Comparison of ENCODE assay signal across 8 cellular contexts in genomic region chr15:39786444-39787056, GRCh38. TPM values are rescaled to one million over a fixed set of nuclear protein-coding genes. Genes with fewer than 3 reads are reported as not detected.
DNase-seq lines count a peak whose midpoint lies in the region; ATAC-seq, FAIRE-seq and TF ChIP-seq lines count a peak whose summit lies in the region.

No MANE protein-coding gene starts in this region.

- ATAC-seq in CD4-positive, CD25-positive, alpha-beta regulatory T cell (ENCODE audit: low read depth in 2 of 2), result no peak
- no peak for ATAC-seq in HG02852 (IDR thresholded peaks at IDR 0.05; ENCODE audit: unreplicated experiment)

- no peaks in the 10 kb centered on the region for H3K9me3 Mint-ChIP-seq in CD4-positive, CD25-positive, alpha-beta regulatory T cell
- H3K9me3 Mint-ChIP-seq in astrocyte (ENCODE audit: unreplicated experiment), result no peaks in the 10 kb centered on the region

- no peaks in the 10 kb centered on the region for H3K27me3 ChIP-seq in CD4-positive, CD25-positive, alpha-beta regulatory T cell (ENCODE audit: control insufficient read depth, insufficient read depth, low read length)
- no peaks in the 10 kb centered on the region for H3K27me3 ChIP-seq in astrocyte (ENCODE audit: insufficient read depth, low read length)
- no peaks in the 10 kb centered on the region for H3K27me3 ChIP-seq in kidney epithelial cell (ENCODE audit: control insufficient read depth, insufficient read depth, low read length)

- H3K9ac ChIP-seq in astrocyte (ENCODE audit: low read length), result peak overlapping the region; percentile 8

- H3K4me3 Mint-ChIP-seq in CD4-positive, CD25-positive, alpha-beta regulatory T cell, result peak overlapping the region in 2 of 4 donors; percentile 40 to 67
- no peak overlapping the region for H3K4me3 Mint-ChIP-seq in astrocyte (ENCODE audit: unreplicated experiment)

- H3K4me3 ChIP-seq in CD4-positive, CD25-positive, alpha-beta regulatory T cell (ENCODE audit: low read depth, low read length), result no peak overlapping the region
- H3K4me3 ChIP-seq in astrocyte (ENCODE audit: insufficient read depth, low read depth, low read length) (no peak overlapping the region), kidney epithelial cell (ENCODE audit: low read depth, low read length) (no peak overlapping the region)

- peak in 2 of 3 donors; percentile 50 to 66 for DNase-seq in CD4-positive, CD25-positive, alpha-beta regulatory T cell
- no peak for DNase-seq in H54 (ENCODE audit: insufficient read length, low spot score)
- DNase-seq in NCI-H2227 treated with DMSO at 0.1 percent for 48 hours (lab: John Stamatoyannopoulos, UW), result peak; percentile 52
- peak; percentile 38 for DNase-seq in astrocyte (ENCODE audit: low read depth)
- no peak for DNase-seq in kidney epithelial cell (ENCODE audit: low read depth)
- DNase-seq in islet precursor cell, result no peak
- DNase-seq in activated gamma-delta T cell treated with Interleukin-2 at 50 U/mL for 16 hours, result no peak

- no peak overlapping the region for H2AFZ ChIP-seq in astrocyte (ENCODE audit: low read depth, low read length)

- no peaks in the 10 kb centered on the region for H3K36me3 Mint-ChIP-seq in CD4-positive, CD25-positive, alpha-beta regulatory T cell
- H3K36me3 Mint-ChIP-seq in astrocyte (ENCODE audit: low read depth, unreplicated experiment), result no peaks in the 10 kb centered on the region

- peak overlapping the region; percentile 83 for H3K4me2 ChIP-seq in astrocyte (ENCODE audit: low read length)

- no peaks in the 10 kb centered on the region for H3K9me3 ChIP-seq in CD4-positive, CD25-positive, alpha-beta regulatory T cell (ENCODE audit: control insufficient read depth in 2 of 2, low read length in 2 of 2)
- H3K9me3 ChIP-seq in astrocyte (ENCODE audit: insufficient read depth, low read depth, low read length), result no peaks in the 10 kb centered on the region

- peak; percentile 59 for TF ChIP-seq CTCF in astrocyte (IDR thresholded peaks at IDR 0.05; ENCODE audit: insufficient read depth, low read depth, low read length)
- TF ChIP-seq CTCF in kidney epithelial cell (IDR thresholded peaks at IDR 0.05; ENCODE audit: insufficient read depth, low read length, poor library complexity, severe bottlenecking), result peak; percentile 58

- peaks cover 8% of the 10 kb centered on the region for H3K27me3 Mint-ChIP-seq in CD4-positive, CD25-positive, alpha-beta regulatory T cell
- H3K27me3 Mint-ChIP-seq in astrocyte (ENCODE audit: low read depth, unreplicated experiment), result no peaks in the 10 kb centered on the region

- peaks cover 21 to 54% (median 37%) of the 10 kb centered on the region in 4 donors for H3K4me1 Mint-ChIP-seq in CD4-positive, CD25-positive, alpha-beta regulatory T cell
- peaks cover 37% of the 10 kb centered on the region for H3K4me1 Mint-ChIP-seq in astrocyte (ENCODE audit: low read depth, unreplicated experiment)

- H4K20me1 ChIP-seq in astrocyte (ENCODE audit: insufficient read depth, low read length), result peaks cover 12% of the 10 kb centered on the region

- H3K79me2 ChIP-seq in astrocyte (ENCODE audit: insufficient read depth, low read length), result peaks cover 22% of the 10 kb centered on the region

- peaks cover 22% of the 10 kb centered on the region for H3K4me1 ChIP-seq in CD4-positive, CD25-positive, alpha-beta regulatory T cell (ENCODE audit: control insufficient read depth, insufficient read depth, low read length, poor library complexity, severe bottlenecking)
- H3K4me1 ChIP-seq in astrocyte (ENCODE audit: insufficient read depth, low read length), result peaks cover 39% of the 10 kb centered on the region

- no peak for TF ChIP-seq POLR2A in H54 (IDR thresholded peaks at IDR 0.05; ENCODE audit: low read depth, low read length)

- no peak overlapping the region for H3K27ac ChIP-seq in CD4-positive, CD25-positive, alpha-beta regulatory T cell (ENCODE audit: insufficient read depth, low read length, poor library complexity, severe bottlenecking)
- H3K27ac ChIP-seq in astrocyte (ENCODE audit: low read depth, low read length), result no peak overlapping the region

- H3K27ac Mint-ChIP-seq in CD4-positive, CD25-positive, alpha-beta regulatory T cell, result peak overlapping the region in 2 of 3 donors; percentile 15 to 67
- H3K27ac Mint-ChIP-seq in astrocyte (ENCODE audit: unreplicated experiment), result no peak overlapping the region

- H3K36me3 ChIP-seq in CD4-positive, CD25-positive, alpha-beta regulatory T cell (ENCODE audit: control insufficient read depth, insufficient read depth, low read length), result no peaks in the 10 kb centered on the region
- H3K36me3 ChIP-seq in astrocyte (ENCODE audit: insufficient read depth, low read length), result no peaks in the 10 kb centered on the region
- no peaks in the 10 kb centered on the region for H3K36me3 ChIP-seq in kidney epithelial cell (ENCODE audit: control insufficient read depth, insufficient read depth, low read length)

- FAIRE-seq in H54 (lab: Jason Lieb, UNC), result peak; percentile 43
- no peak for FAIRE-seq in astrocyte (lab: Jason Lieb, UNC)

RNA-seq across cellular contexts. Expression of gene FSIP1, which starts 3.9 kb away (rescaled TPM):
- 0.25 TPM for total RNA-seq in CD4-positive, CD25-positive, alpha-beta regulatory T cell
- polyA plus RNA-seq in CD4-positive, CD25-positive, alpha-beta regulatory T cell, result 1 to 10 TPM in 1 of 4 donors, under 1 TPM in 3; 0.08 to 1.1 (median 0.14) TPM
- total RNA-seq in astrocyte, result 0.77 and 0.84 TPM in 2 replicates
- total RNA-seq in kidney epithelial cell, result 0.62 and 0.71 TPM in 2 replicates

Comparison
In these comparisons a context has a peak if more than half of its experiments do, and no peak if none do; other contexts are left out.
1. DNase-seq: peak in CD4-positive, CD25-positive, alpha-beta regulatory T cell (2 of 3), NCI-H2227 treated with DMSO at 0.1 percent for 48 hours (single experiment) and astrocyte (single experiment); none in H54 (single experiment), kidney epithelial cell (single experiment), islet precursor cell (single experiment) and activated gamma-delta T cell treated with Interleukin-2 at 50 U/mL for 16 hours (single experiment).